Comparison of ENCODE assay signal across 1 cellular context in the genomic region with DNA sequence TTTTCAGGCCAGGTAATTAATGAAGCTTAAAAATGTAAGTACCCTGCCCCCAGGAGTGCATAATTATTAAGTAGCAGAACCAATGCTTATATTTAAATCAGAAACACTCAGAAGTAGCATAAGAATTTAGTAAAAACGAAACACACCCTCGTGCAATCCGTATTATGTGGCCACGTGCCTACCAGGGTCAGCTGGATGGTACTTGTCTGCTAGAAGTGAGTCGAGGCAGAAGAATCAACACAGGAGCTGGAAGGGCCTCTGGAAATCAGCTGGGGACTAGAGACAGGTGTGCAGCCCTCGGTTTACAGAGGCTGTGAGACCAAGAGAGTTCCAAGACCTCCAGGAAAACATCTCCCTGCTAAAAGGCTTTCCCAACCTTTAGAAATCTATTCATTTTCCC.
TF ChIP-seq lines count a peak whose summit lies in the region.

No MANE protein-coding gene starts in this region.

TF ChIP-seq in neural cell, 6 proteins besides CTCF, POLR2A, EP300 and RAD21:
- TF ChIP-seq REST (IDR thresholded peaks at IDR 0.05; ENCODE audit: borderline replicate concordance) (no peak), SMC3 (conservative IDR thresholded peaks at IDR 0.05; ENCODE audit: poor library complexity) (no peak), EZH2 (IDR thresholded peaks at IDR 0.05; ENCODE audit: borderline replicate concordance, insufficient read depth, low read length, poor library complexity, severe bottlenecking) (no peak), TAF1 (IDR thresholded peaks at IDR 0.05; ENCODE audit: low read depth) (no peak), MXI1 (conservative IDR thresholded peaks at IDR 0.05; ENCODE audit: poor library complexity, severe bottlenecking) (no peak)
TF ChIP-seq in neural cell: peak in this region for 0.
